In genomic region chr20:46406200-46406985, GRCh38 we compare ENCODE assay signal across 8 cellular contexts. TPM values are rescaled to one million over a fixed set of nuclear protein-coding genes. Genes with fewer than 3 reads are reported as not detected.
DNase-seq lines count a peak whose midpoint lies in the region; ATAC-seq and TF ChIP-seq lines count a peak whose summit lies in the region.

TSS of gene ELMO2 (minus strand) at chr20:46406615. CDS start at chr20:46394482, 12,133 bp downstream.

- H3K36me3 ChIP-seq in RWPE2 (ENCODE audit: low read depth), result no peaks in the 10 kb centered on the region

- DNase-seq in EH (ENCODE audit: low read depth), result peak; percentile 97
- peak; percentile 94 for DNase-seq in H4 (ENCODE audit: low spot score)
- DNase-seq in LoVo (ENCODE audit: low spot score), result peak; percentile 96
- peak; percentile 100 for DNase-seq in RWPE2 (ENCODE audit: low spot score)
- DNase-seq in activated T-helper 9 cell treated with anti-CD3 and anti-CD28 coated beads, Interleukin-2, amount 50 U/mL, for 16 hours (ENCODE audit: low read depth), result peak; percentile 95
- peak; percentile 97 for DNase-seq in fibroblast of pulmonary artery (ENCODE audit: low read depth)
- peak; percentile 98 for DNase-seq in nephron progenitor cell
- DNase-seq in stimulated activated naive CD8-positive, alpha-beta T cell treated with anti-CD3 and anti-CD28 coated beads, Interleukin-15, amount 100 ng/mL, for 72 hours, result peak; percentile 94 to 96

- H3K27ac ChIP-seq in RWPE2 (ENCODE audit: poor library complexity, severe bottlenecking), result peak within 1 kb of the TSS; percentile 44

- H3K27ac Mint-ChIP-seq in nephron progenitor cell, result peak within 1 kb of the TSS; percentile 90
- peak within 1 kb of the TSS; percentile 96 for H3K27ac Mint-ChIP-seq in stimulated activated naive CD8-positive, alpha-beta T cell treated with anti-CD3 and anti-CD28 coated beads, Interleukin-15, amount 100 ng/mL, for 72 hours

- H3K9me3 Mint-ChIP-seq in nephron progenitor cell, result no peaks in the 10 kb centered on the region
- no peaks in the 10 kb centered on the region for H3K9me3 Mint-ChIP-seq in stimulated activated naive CD8-positive, alpha-beta T cell treated with anti-CD3 and anti-CD28 coated beads, Interleukin-15, amount 100 ng/mL, for 72 hours

- H3K4me1 ChIP-seq in RWPE2 (ENCODE audit: insufficient read depth, poor library complexity, severe bottlenecking), result peaks cover 18% of the 10 kb centered on the region

- no peaks in the 10 kb centered on the region for H3K27me3 ChIP-seq in RWPE2 (ENCODE audit: insufficient read depth, poor library complexity, severe bottlenecking)

- H3K4me1 Mint-ChIP-seq in nephron progenitor cell, result peaks cover 52% of the 10 kb centered on the region
- peaks cover 66% of the 10 kb centered on the region for H3K4me1 Mint-ChIP-seq in stimulated activated naive CD8-positive, alpha-beta T cell treated with anti-CD3 and anti-CD28 coated beads, Interleukin-15, amount 100 ng/mL, for 72 hours

- no peaks in the 10 kb centered on the region for H3K36me3 Mint-ChIP-seq in nephron progenitor cell (ENCODE audit: low read depth)

- H3K27me3 Mint-ChIP-seq in nephron progenitor cell (ENCODE audit: low read depth, poor library complexity), result peaks cover 23% of the 10 kb centered on the region
- H3K27me3 Mint-ChIP-seq in stimulated activated naive CD8-positive, alpha-beta T cell treated with anti-CD3 and anti-CD28 coated beads, Interleukin-15, amount 100 ng/mL, for 72 hours, result no peaks in the 10 kb centered on the region

- TF ChIP-seq CTCF in RWPE2 (IDR thresholded peaks at IDR 0.05; ENCODE audit: poor library complexity, severe bottlenecking) (no peak), fibroblast of pulmonary artery (IDR thresholded peaks at IDR 0.05; ENCODE audit: low read length, missing control alignments) (no peak), nephron progenitor cell (IDR thresholded peaks at IDR 0.05) (no peak)

- peak; percentile 88 for ATAC-seq in RWPE2 (ENCODE audit: low read depth)
- ATAC-seq in stimulated activated naive CD8-positive, alpha-beta T cell treated with anti-CD3 and anti-CD28 coated beads, Interleukin-15, amount 100 ng/mL, for 72 hours, result peak; percentile 90

- H3K4me3 ChIP-seq in RWPE2 (ENCODE audit: severe bottlenecking), result peak within 1 kb of the TSS; percentile 92
- peak within 1 kb of the TSS; percentile 77 for H3K4me3 ChIP-seq in fibroblast of pulmonary artery (replicated peaks; ENCODE audit: low read depth, low read length)

- H3K9me3 ChIP-seq in RWPE2 (ENCODE audit: severe bottlenecking), result no peaks in the 10 kb centered on the region

- H3K4me3 Mint-ChIP-seq in nephron progenitor cell, result peak within 1 kb of the TSS; percentile 87
- peak within 1 kb of the TSS; percentile 79 to 88 for H3K4me3 Mint-ChIP-seq in stimulated activated naive CD8-positive, alpha-beta T cell treated with anti-CD3 and anti-CD28 coated beads, Interleukin-15, amount 100 ng/mL, for 72 hours

RNA-seq across cellular contexts. Expression of gene ELMO2, which starts in this region (rescaled TPM):
- 35.6 and 43.7 TPM in 2 replicates for total RNA-seq in H4 (2014; rRNA removed; shearing (Covaris generic))

Comparison
In these comparisons a context has a peak if more than half of its experiments do, and no peak if none do; other contexts are left out.
1. Peak in every context shown above with its lines: DNase-seq, ATAC-seq, H3K4me3 ChIP-seq and H3K27ac ChIP-seq.